ENCODE assay signal across 20 cellular contexts in genomic region chr1:245648749-245649517, GRCh38.
A peak's percentile ranks its signal among the peaks of the same experiment; 100 is the strongest.
DNase-seq lines count a peak whose midpoint lies in the region; ATAC-seq and TF ChIP-seq lines count a peak whose summit lies in the region.
"Had no signal": no experiment of that assay in that cellular context is flagged by ENCODE, and none has a peak within 500 bp of the region (broad histone marks: within the 10 kb centered on the region; RNA-seq: fewer than 3 reads in every experiment).

No MANE protein-coding gene starts in this region.

- no peak overlapping the region for H3K9ac ChIP-seq in neuronal stem cell (ENCODE audit: low read depth, low read length, poor library complexity)

- no peak overlapping the region for H2BK15ac ChIP-seq in neuronal stem cell (ENCODE audit: low read length)

- H3K36me3 Mint-ChIP-seq in activated naive CD4-positive, alpha-beta T cell treated with anti-CD3 and anti-CD28 coated beads for 36 hours (ENCODE audit: low read depth), result peaks cover 2% of the 10 kb centered on the region
- peaks cover 5% of the 10 kb centered on the region; the same call in 1 of the 3 replicates for H3K36me3 Mint-ChIP-seq in GM23338 (ENCODE audit: low read depth)
- no peaks in the 10 kb centered on the region for H3K36me3 Mint-ChIP-seq in activated T-cell treated with anti-CD3 and anti-CD28 coated beads, Interleukin-2, amount 50 U/mL, for 4 hours (ENCODE audit: insufficient read depth)
- H3K36me3 Mint-ChIP-seq: CD8-positive, alpha-beta T cell had no signal

- peaks cover 5% of the 10 kb centered on the region for H3K9me3 Mint-ChIP-seq in activated naive CD4-positive, alpha-beta T cell treated with anti-CD3 and anti-CD28 coated beads for 36 hours
- peaks cover 27% of the 10 kb centered on the region for H3K9me3 Mint-ChIP-seq in GM23338
- peaks cover 5% of the 10 kb centered on the region for H3K9me3 Mint-ChIP-seq in activated T-cell treated with anti-CD3 and anti-CD28 coated beads, Interleukin-2, amount 50 U/mL, for 4 hours

- H4K20me1 ChIP-seq in GM23338 (replicated peaks; ENCODE audit: insufficient read depth), result no peaks in the 10 kb centered on the region

- peak; percentile 83 for ATAC-seq in GM23338
- peak; percentile 41 to 48 for ATAC-seq in activated T-cell treated with anti-CD3 and anti-CD28 coated beads, Interleukin-2, amount 50 U/mL, for 4 hours
- ATAC-seq: CD8-positive, alpha-beta T cell; K562 had no signal

- TF ChIP-seq CTCF in GM23338 (conservative IDR thresholded peaks at IDR 0.05; ENCODE audit: low read depth in 2 of 2), result 0 out of 4 replicates have a peak, but pooled peaks of 1 of the 2 experiments have one; percentile 4
- TF ChIP-seq CTCF in coronary artery (IDR thresholded peaks at IDR 0.05), result no peak

- H3K79me2 ChIP-seq in GM23338 (replicated peaks; ENCODE audit: insufficient read depth), result no peaks in the 10 kb centered on the region

- no peak overlapping the region for H2AK5ac ChIP-seq in neuronal stem cell (ENCODE audit: low read depth, low read length)

- no peak overlapping the region for H3K27ac Mint-ChIP-seq in activated naive CD4-positive, alpha-beta T cell treated with anti-CD3 and anti-CD28 coated beads for 36 hours
- no peak overlapping the region for H3K27ac Mint-ChIP-seq in GM23338
- H3K27ac Mint-ChIP-seq: CD8-positive, alpha-beta T cell; nephron had no signal

- WGBS in neuronal stem cell (ENCODE audit: extremely low coverage in 2 of 2, insufficient read length in 2 of 2, insufficient replicate concordance in 1 of 2), 2 donors, result no CpG with 5 or more reads among the region's 19 CpGs

- H3K27ac ChIP-seq in GM23338 (ENCODE audit: low read depth) (no peak overlapping the region), neuronal stem cell (replicated peaks; ENCODE audit: low read length) (no peak overlapping the region), coronary artery (no peak overlapping the region)
- H3K27ac ChIP-seq: ascending aorta, HL-60, RWPE1, stomach, VCaP had no signal

- H2BK5ac ChIP-seq in neuronal stem cell (ENCODE audit: low read length), result no peak overlapping the region

- peaks cover 6% of the 10 kb centered on the region; the same call in 1 of the 2 replicates for H3K9me2 ChIP-seq in GM23338 (ENCODE audit: insufficient read depth)

- no peak overlapping the region for H3K4ac ChIP-seq in neuronal stem cell (ENCODE audit: low read length)

- H3K9me3 ChIP-seq in neuronal stem cell (replicated peaks in 1 of 2; ENCODE audit: control insufficient read depth in 2 of 2, insufficient read depth in 1 of 2, low read depth in 1 of 2, low read length in 2 of 2), result peaks cover 2 to 16% of the 10 kb centered on the region in 2 donors
- H3K9me3 ChIP-seq: stomach had no signal

- H2AFZ ChIP-seq in GM23338 (no peak overlapping the region), neuronal stem cell (ENCODE audit: low read length) (no peak overlapping the region)

- no peak overlapping the region for H4K91ac ChIP-seq in neuronal stem cell (ENCODE audit: low read depth, low read length, poor library complexity)

- peaks cover 14% of the 10 kb centered on the region for H3K27me3 Mint-ChIP-seq in activated naive CD4-positive, alpha-beta T cell treated with anti-CD3 and anti-CD28 coated beads for 36 hours (ENCODE audit: low read depth)
- H3K27me3 Mint-ChIP-seq in GM23338 (ENCODE audit: insufficient read depth, low read depth, poor library complexity), result no peaks in the 10 kb centered on the region
- H3K27me3 Mint-ChIP-seq in activated T-cell treated with anti-CD3 and anti-CD28 coated beads, Interleukin-2, amount 50 U/mL, for 4 hours (ENCODE audit: low read depth), result peaks cover 5% of the 10 kb centered on the region

- H3K4me3 Mint-ChIP-seq in activated naive CD4-positive, alpha-beta T cell treated with anti-CD3 and anti-CD28 coated beads for 36 hours, result no peak overlapping the region
- no peak overlapping the region for H3K4me3 Mint-ChIP-seq in GM23338
- H3K4me3 Mint-ChIP-seq in activated T-cell treated with anti-CD3 and anti-CD28 coated beads, Interleukin-2, amount 50 U/mL, for 4 hours, result no peak overlapping the region
- H3K4me3 Mint-ChIP-seq: CD8-positive, alpha-beta T cell; nephron had no signal

- no peaks in the 10 kb centered on the region for H3K4me1 Mint-ChIP-seq in activated naive CD4-positive, alpha-beta T cell treated with anti-CD3 and anti-CD28 coated beads for 36 hours (ENCODE audit: low read depth)
- peaks cover 6% of the 10 kb centered on the region for H3K4me1 Mint-ChIP-seq in GM23338
- no peaks in the 10 kb centered on the region for H3K4me1 Mint-ChIP-seq in activated T-cell treated with anti-CD3 and anti-CD28 coated beads, Interleukin-2, amount 50 U/mL, for 4 hours (ENCODE audit: low read depth)

- H3K4me3 ChIP-seq in GM23338 (no peak overlapping the region), neuronal stem cell (ENCODE audit: low read length in 2 of 2) (no peak overlapping the region), coronary artery (no peak overlapping the region)
- H3K4me3 ChIP-seq: ascending aorta, K562, stomach had no signal

- H3K36me3 ChIP-seq in GM23338 (ENCODE audit: insufficient read depth) (no peaks in the 10 kb centered on the region), neuronal stem cell (replicated peaks in 1 of 2; ENCODE audit: control insufficient read depth in 2 of 2, insufficient read depth in 2 of 2, low read length in 2 of 2) (peaks cover 0 to 8% of the 10 kb centered on the region in 2 donors)
- H3K36me3 ChIP-seq: ascending aorta, stomach had no signal

- H2BK120ac ChIP-seq in neuronal stem cell (ENCODE audit: low read depth, low read length), result peak overlapping the region; percentile 62

- no peak overlapping the region for H4K8ac ChIP-seq in neuronal stem cell (ENCODE audit: low read depth, low read length)

- H3F3A ChIP-seq in GM23338 (replicated peaks; ENCODE audit: low read depth), result no peaks in the 10 kb centered on the region

- H3K4me1 ChIP-seq in GM23338 (ENCODE audit: insufficient read depth) (no peaks in the 10 kb centered on the region; the same call in 1 of the 2 replicates), neuronal stem cell (ENCODE audit: control insufficient read depth in 2 of 2, insufficient read depth in 1 of 2, low read depth in 1 of 2, low read length in 2 of 2) (peaks cover 2 to 3% of the 10 kb centered on the region in 2 donors)
- H3K4me1 ChIP-seq: ascending aorta, stomach had no signal

- no peaks in the 10 kb centered on the region for H3K79me1 ChIP-seq in neuronal stem cell (ENCODE audit: low read depth, low read length)

- CTCF ChIA-PET in activated naive CD4-positive, alpha-beta T cell treated with anti-CD3 and anti-CD28 coated beads for 36 hours (lab: Charles Lee), result no interaction called here

- DNase-seq in activated naive CD4-positive, alpha-beta T cell treated with anti-CD3 and anti-CD28 coated beads for 36 hours, result peak; percentile 18
- no peak for DNase-seq in activated naive CD4-positive, alpha-beta T cell (lab: John Stamatoyannopoulos, UW)
- peak; percentile 43 for DNase-seq in GM23338 (ENCODE audit: low spot score)
- no peak for DNase-seq in activated T-cell treated with anti-CD3 and anti-CD28 coated beads, Interleukin-2, amount 50 U/mL, for 4 hours
- no peak for DNase-seq in neuronal stem cell (ENCODE audit: low spot score)
- DNase-seq in coronary artery (ENCODE audit: low spot score), result no peak
- DNase-seq in globus pallidus (ENCODE audit: low spot score), result no peak
- no peak for DNase-seq in effector CD4-positive, alpha-beta T cell
- DNase-seq: CD8-positive, alpha-beta T cell; DMS79 treated with DMSO at 0.1 percent for 48 hours; hippocampal formation; kidney glomerular epithelial cell; MV-4-11; stomach had no signal

- peak overlapping the region; percentile 5 for H3K23ac ChIP-seq in neuronal stem cell (ENCODE audit: low read depth, low read length, poor library complexity)

- no peaks in the 10 kb centered on the region for H3K27me3 ChIP-seq in GM23338 (ENCODE audit: insufficient read depth)
- H3K27me3 ChIP-seq in neuronal stem cell (ENCODE audit: control insufficient read depth in 3 of 3, insufficient read depth in 3 of 3, low read depth in 1 of 3, low read length in 3 of 3), result no peaks in the 10 kb centered on the region
- H3K27me3 ChIP-seq: ascending aorta, stomach had no signal

- H3K14ac ChIP-seq in neuronal stem cell (ENCODE audit: low read length), result no peak overlapping the region

- no peak overlapping the region for H3K4me2 ChIP-seq in GM23338
- no peak overlapping the region for H3K4me2 ChIP-seq in neuronal stem cell (ENCODE audit: insufficient read depth, low read length, poor library complexity, severe bottlenecking)

- intact Hi-C loops in activated naive CD4-positive, alpha-beta T cell treated with anti-CD3 and anti-CD28 coated beads for 36 hours (cut with micrococcal nuclease), result no loop called here

- no peak overlapping the region for H2BK12ac ChIP-seq in neuronal stem cell (ENCODE audit: low read length)

- H3K18ac ChIP-seq in neuronal stem cell (ENCODE audit: low read length), result peak overlapping the region; percentile 50

TF ChIP-seq in GM23338, 12 proteins besides CTCF, POLR2A, EP300 and RAD21 (continues in another document):
- no peak for TF ChIP-seq ZNF114 (CRISPR knock-in tag; IDR thresholded peaks at IDR 0.05)
- no peak for TF ChIP-seq ETS1 (IDR thresholded peaks at IDR 0.05)
- no peak for TF ChIP-seq STAT1 (IDR thresholded peaks at IDR 0.05; ENCODE audit: unreplicated experiment)

Comparison
In these comparisons a context has a peak if more than half of its experiments do, and no peak if none do; other contexts are left out.
1. DNase-seq: peak in activated naive CD4-positive, alpha-beta T cell treated with anti-CD3 and anti-CD28 coated beads for 36 hours (single experiment) and GM23338 (single experiment); none in activated naive CD4-positive, alpha-beta T cell (0 of 4), activated T-cell treated with anti-CD3 and anti-CD28 coated beads, Interleukin-2, amount 50 U/mL, for 4 hours (single experiment), neuronal stem cell (single experiment), coronary artery (single experiment), globus pallidus (single experiment) and effector CD4-positive, alpha-beta T cell (single experiment).